In genomic region chr1:220962031-220962751, GRCh38 we compare ENCODE assay signal across 11 cellular contexts.
DNase-seq lines count a peak whose midpoint lies in the region; ATAC-seq and TF ChIP-seq lines count a peak whose summit lies in the region.
"Had no signal": no experiment of that assay in that cellular context is flagged by ENCODE, and none has a peak within 500 bp of the region (broad histone marks: within the 10 kb centered on the region; RNA-seq: fewer than 3 reads in every experiment).

No MANE protein-coding gene starts in this region.

- H3K4me3 Mint-ChIP-seq in activated CD4-positive, alpha-beta T cell treated with anti-CD3 and anti-CD28 coated beads for 36 hours, result no peak overlapping the region

- H3K4me1 Mint-ChIP-seq in activated CD4-positive, alpha-beta T cell treated with anti-CD3 and anti-CD28 coated beads for 36 hours, result no peaks in the 10 kb centered on the region

- H3K4me3 ChIP-seq in coronary artery, result no peak overlapping the region

- peaks cover 3% of the 10 kb centered on the region for H3K27me3 Mint-ChIP-seq in activated CD4-positive, alpha-beta T cell treated with anti-CD3 and anti-CD28 coated beads for 36 hours

- no peak for ATAC-seq in activated CD4-positive, alpha-beta T cell treated with anti-CD3 and anti-CD28 coated beads for 36 hours

- CTCF ChIA-PET in activated CD4-positive, alpha-beta T cell treated with anti-CD3 and anti-CD28 coated beads for 36 hours (lab: Charles Lee), result no interaction called here

- H3K9me3 Mint-ChIP-seq in activated CD4-positive, alpha-beta T cell treated with anti-CD3 and anti-CD28 coated beads for 36 hours (ENCODE audit: low read depth), result peaks cover 3% of the 10 kb centered on the region

- H3K27ac ChIP-seq in coronary artery, result peak overlapping the region in 1 of 2 donors; percentile 72

- intact Hi-C loops in activated CD4-positive, alpha-beta T cell treated with anti-CD3 and anti-CD28 coated beads for 36 hours (cut with DNase I, micrococcal nuclease), result no loop called here

- H3K36me3 Mint-ChIP-seq in activated CD4-positive, alpha-beta T cell treated with anti-CD3 and anti-CD28 coated beads for 36 hours (ENCODE audit: low read depth), result no peaks in the 10 kb centered on the region

- H3K27ac Mint-ChIP-seq in activated CD4-positive, alpha-beta T cell treated with anti-CD3 and anti-CD28 coated beads for 36 hours, result no peak overlapping the region
- H3K27ac Mint-ChIP-seq: activated T-helper 2 cell treated with anti-CD3 and anti-CD28 coated beads, Interferon-gamma antibody, Interleukin-2, Interleukin-4, amounts not matched to agents 10 μg/mL and 5 μg/mL and 100 μg/mL, durations not matched to agents 14 hours and 24 hours and 36 hours had no signal

- POLR2A ChIA-PET in activated CD4-positive, alpha-beta T cell treated with anti-CD3 and anti-CD28 coated beads for 36 hours (lab: Charles Lee), result no interaction called here

- DNase-seq in Daoy (ENCODE audit: low read depth) (peak; percentile 14), NOMO-1 treated with DMSO at 0.1 percent for 48 hours (lab: John Stamatoyannopoulos, UW; ENCODE audit: unreplicated experiment) (peak; percentile 91), coronary artery (ENCODE audit: low spot score) (peak; percentile 76), non-pigmented ciliary epithelial cell (ENCODE audit: low read depth) (peak; percentile 95), GOT3 (lab: John Stamatoyannopoulos, UW) (no peak), inferior parietal cortex (ENCODE audit: extremely low spot score) (no peak)
- no peak for DNase-seq in stimulated activated naive CD4-positive, alpha-beta T cell (lab: John Stamatoyannopoulos, UW)
- DNase-seq in activated CD4-positive, alpha-beta T cell treated with anti-CD3 and anti-CD28 coated beads for 36 hours, result no peak
- DNase-seq: DMS 273 treated with DMSO at 0.1 percent for 48 hours, retina had no signal

- TF ChIP-seq CTCF in coronary artery (IDR thresholded peaks at IDR 0.05), result no peak

Comparison
In these comparisons a context has a peak if more than half of its experiments do, and no peak if none do; other contexts are left out.
1. DNase-seq: peak in Daoy (single experiment), NOMO-1 treated with DMSO at 0.1 percent for 48 hours (single experiment), coronary artery (single experiment) and non-pigmented ciliary epithelial cell (single experiment); none in GOT3 (single experiment), inferior parietal cortex (single experiment), stimulated activated naive CD4-positive, alpha-beta T cell (0 of 6) and activated CD4-positive, alpha-beta T cell treated with anti-CD3 and anti-CD28 coated beads for 36 hours (single experiment).